In the genomic region with DNA sequence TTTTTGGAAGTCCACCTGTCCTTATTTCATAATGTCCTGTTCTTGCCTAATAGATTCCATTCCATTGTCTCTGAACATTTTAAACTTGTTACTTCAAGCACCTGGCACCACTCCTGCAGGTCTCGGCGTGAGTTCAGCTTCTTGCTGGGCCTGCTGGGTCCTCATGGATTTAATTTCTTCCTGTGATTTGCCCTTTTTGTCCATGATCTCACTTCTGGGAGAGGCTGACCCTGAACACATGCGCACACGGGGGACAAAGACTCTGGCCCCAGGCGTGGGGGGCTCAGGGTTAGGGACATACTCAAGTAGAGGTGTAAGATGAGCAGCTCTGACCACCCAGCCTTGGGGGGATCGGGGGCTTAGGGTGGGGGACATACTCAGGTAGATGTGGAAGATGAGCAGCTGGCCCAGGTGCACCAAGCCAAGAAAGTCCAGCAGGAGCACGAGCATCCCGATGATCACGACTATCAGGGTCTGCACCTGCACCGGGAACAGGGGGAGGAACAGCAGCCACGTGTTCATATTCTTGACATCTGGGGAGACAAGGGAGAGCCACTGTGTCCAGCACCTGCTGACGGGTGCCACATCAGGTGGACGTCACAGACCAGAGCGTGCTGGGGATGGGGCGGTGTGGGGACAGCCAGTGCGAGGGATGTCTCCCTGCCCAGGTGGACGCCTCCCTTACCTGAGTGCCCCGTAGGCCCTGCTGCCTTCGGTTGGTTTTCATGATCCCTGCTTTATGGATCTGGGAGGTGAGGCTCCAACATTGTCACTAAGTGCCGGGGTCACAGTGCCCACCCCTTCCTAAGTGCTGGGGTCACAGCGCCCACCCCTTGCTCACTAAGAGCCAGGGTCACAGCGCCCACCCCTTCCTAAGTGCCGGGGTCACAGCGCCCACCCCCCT, we compare ENCODE assay signal across 9 cellular contexts. TPM values are rescaled to one million over a fixed set of nuclear protein-coding genes. Genes with fewer than 3 reads are reported as not detected.
A peak's percentile ranks its signal among the peaks of the same experiment; 100 is the strongest.
DNase-seq lines count a peak whose midpoint lies in the region; ATAC-seq, FAIRE-seq and TF ChIP-seq lines count a peak whose summit lies in the region.
"Not testable (repeated sequence)": the region's sequence is repeated elsewhere in the genome, so short reads cannot be mapped to it uniquely, and the experiment has no call there.
"Had no signal": no experiment of that assay in that cellular context is flagged by ENCODE, and none has a peak within 500 bp of the region (broad histone marks: within the 10 kb centered on the region; RNA-seq: fewer than 3 reads in every experiment).

No MANE protein-coding gene starts in this region.

- CTCF ChIA-PET in mammary epithelial cell (lab: Charles Lee; ENCODE audit: low non-redundant PET) = not testable (repeated sequence)

- BruUV-seq in mammary epithelial cell (replicated peaks; lab: Mats Ljungman, UMichigan) = not testable (repeated sequence)

- not testable (repeated sequence) for H4K20me1 ChIP-seq in mammary epithelial cell (ENCODE audit: insufficient read depth, low read length); osteoblast (ENCODE audit: insufficient read depth, low read length)

- not testable (repeated sequence) for TF ChIP-seq CTCF in mammary epithelial cell (conservative IDR thresholded peaks at IDR 0.05 in 1 of 2, IDR thresholded peaks at IDR 0.05 in 1 of 2; ENCODE audit: extremely low read depth in 1 of 2, insufficient read depth in 1 of 2, low read depth in 1 of 2, low read length in 2 of 2); kidney (IDR thresholded peaks at IDR 0.05; ENCODE audit: borderline replicate concordance, extremely low read depth, insufficient read depth); osteoblast (IDR thresholded peaks at IDR 0.05; ENCODE audit: extremely low read depth, low read depth, low read length)

- not testable (repeated sequence) for H3K9me3 ChIP-seq in mammary epithelial cell (replicated peaks; ENCODE audit: insufficient read depth, low read length); kidney (ENCODE audit: control insufficient read depth in 1 of 2, low read length in 2 of 2); osteoblast (ENCODE audit: low read depth, low read length)

- in situ Hi-C loops in mammary epithelial cell (cut with MboI; ENCODE audit: low sequenced_read_pairs in 2 of 2) = not testable (repeated sequence)

- not testable (repeated sequence) for H3K9ac ChIP-seq in mammary epithelial cell (ENCODE audit: insufficient read depth, low read length); kidney (ENCODE audit: low read length in 2 of 2)

- DNase-seq in activated CD8-positive, alpha-beta memory T cell treated with anti-CD3 and anti-CD28 coated beads for 24 hours = peak; percentile 46
- DNase-seq in mammary epithelial cell (peak; percentile 39), Right ventricle myocardium inferior (ENCODE audit: missing footprints) (peak; percentile 41), kidney (peak; percentile 79), osteoblast (ENCODE audit: insufficient read length, low spot score, missing footprints) (peak; percentile 72)
- DNase-seq in stimulated activated CD4-positive, alpha-beta T cell treated with anti-CD3 and anti-CD28 coated beads, Interleukin-1b, Interleukin-23, amount 100 ng/mL, for 48 hours = peak; percentile 0

- TF ChIP-seq EP300 in Ishikawa (IDR thresholded peaks at IDR 0.05; ENCODE audit: borderline replicate concordance) = not testable (repeated sequence)

- not testable (repeated sequence) for H3K36me3 ChIP-seq in mammary epithelial cell (ENCODE audit: insufficient read depth, low read length); kidney (ENCODE audit: control insufficient read depth in 1 of 2, insufficient read depth in 2 of 2, low read length in 2 of 2); osteoblast (ENCODE audit: insufficient read depth, low read length)

- FAIRE-seq in kidney (lab: Jason Lieb, UNC) = not testable (repeated sequence)

- not testable (repeated sequence) for H3K79me2 ChIP-seq in mammary epithelial cell (ENCODE audit: insufficient read depth, low read length); osteoblast (ENCODE audit: insufficient read depth, low read length)

- not testable (repeated sequence) for H3K4me2 ChIP-seq in mammary epithelial cell (ENCODE audit: insufficient read depth, low read depth, low read length); osteoblast (ENCODE audit: insufficient read depth, low read length)

- dilution Hi-C loops in mammary epithelial cell (cut with HindIII; ENCODE audit: low sequenced_read_pairs) = not testable (repeated sequence)

- H2AFZ ChIP-seq in mammary epithelial cell (ENCODE audit: low read depth, low read length); osteoblast (ENCODE audit: low read length): not testable (repeated sequence)

- 79% methylated on average over 12 of the region's 24 CpGs for WGBS in mammary epithelial cell (ENCODE audit: low coverage, missing lambda C conversion rate)

- intact Hi-C loops in mammary epithelial cell (cut with micrococcal nuclease) (loop anchor here (5.0 kb wide), 1 partner anchor 93 kb away; no protein-coding TSS in a partner anchor), kidney (cut with DNase I) (loop anchor here (5.0 kb wide), 1 partner anchor 93 kb away; no protein-coding TSS in a partner anchor)
- intact Hi-C loops in Right ventricle myocardium inferior (cut with DNase I) = not testable (repeated sequence)

- H3K27ac ChIP-seq in mammary epithelial cell (ENCODE audit: insufficient read depth, low read depth, low read length); kidney (ENCODE audit: low read depth in 2 of 2, low read length in 2 of 2); osteoblast (ENCODE audit: low read depth, low read length): not testable (repeated sequence)

- not testable (repeated sequence) for H3K4me3 ChIP-seq in mammary epithelial cell (replicated peaks in 1 of 3; ENCODE audit: insufficient read depth in 1 of 3, low read depth in 2 of 3, low read length in 3 of 3); kidney (ENCODE audit: low read length in 2 of 2); osteoblast (ENCODE audit: insufficient read depth, low read length)

- H3K4me1 ChIP-seq in mammary epithelial cell (ENCODE audit: insufficient read depth, low read length); kidney (ENCODE audit: control insufficient read depth in 1 of 2, insufficient read depth in 1 of 2, low read depth in 1 of 2, low read length in 2 of 2); osteoblast (ENCODE audit: insufficient read depth, low read length): not testable (repeated sequence)

- not testable (repeated sequence) for TF ChIP-seq RAD21 in Ishikawa (IDR thresholded peaks at IDR 0.05; ENCODE audit: low read depth)

- ATAC-seq in Right ventricle myocardium inferior = not testable (repeated sequence)

- H3K27me3 ChIP-seq in mammary epithelial cell (ENCODE audit: insufficient read depth, low read length); osteoblast (ENCODE audit: insufficient read depth, low read length): not testable (repeated sequence)

TF ChIP-seq in Ishikawa, 13 proteins besides CTCF, POLR2A, EP300 and RAD21:
- 0 out of 2 replicates have a peak, but pooled peaks have one; percentile 33 for TF ChIP-seq TCF12 (IDR thresholded peaks at IDR 0.05; ENCODE audit: low read depth)
- peak; percentile 60 for TF ChIP-seq NFIC (IDR thresholded peaks at IDR 0.05)
- peak; percentile 89 for TF ChIP-seq CEBPB (IDR thresholded peaks at IDR 0.05)

RNA-seq across cellular contexts. Expression of gene ZDHHC11, which starts 10.4 kb away (rescaled TPM):
- total RNA-seq in mammary epithelial cell (10 to 100 TPM in 1 of 2 donors, 1 to 10 TPM in 1; 6.0 to 10.6 TPM), Right ventricle myocardium inferior (38.0 TPM), kidney (10.1 TPM), osteoblast (1.2 and 1.8 TPM in 2 replicates)
- polyA plus RNA-seq in mammary epithelial cell (0.63 TPM), kidney (ENCODE audit: insufficient read depth, low read depth, low replicate concordance) (1.6 TPM)
- 4.8 TPM for polyA minus RNA-seq in mammary epithelial cell
- polyA plus RNA-seq: CD8-positive, alpha-beta memory T cell had no signal

RNA-seq across cellular contexts. Expression of gene BRD9, which starts 52.2 kb away (rescaled TPM):
- total RNA-seq in mammary epithelial cell (10 to 100 TPM; 25.5 to 45.8 TPM), Right ventricle myocardium inferior (27.9 TPM), kidney (38.0 TPM), osteoblast (29.8 and 35.8 TPM in 2 replicates)
- polyA plus RNA-seq in mammary epithelial cell (14.5 TPM), kidney (ENCODE audit: insufficient read depth, low read depth, low replicate concordance) (17.5 TPM)
- polyA minus RNA-seq in mammary epithelial cell = 19.9 TPM

RNA-seq across cellular contexts. Expression of gene TRIP13, which starts 52.3 kb away (rescaled TPM):
- total RNA-seq in mammary epithelial cell (10 to 100 TPM in 1 of 2 donors, 1 to 10 TPM in 1; 5.7 to 27.9 TPM), Right ventricle myocardium inferior (0.38 TPM), kidney (1.6 TPM), osteoblast (3.8 and 4.0 TPM in 2 replicates)
- polyA plus RNA-seq in mammary epithelial cell (35.4 TPM), kidney (ENCODE audit: insufficient read depth, low read depth, low replicate concordance) (0.86 TPM)
- 68.5 TPM for polyA minus RNA-seq in mammary epithelial cell

RNA-seq across cellular contexts. Expression of gene ZDHHC11B, which starts 55.8 kb away (rescaled TPM):
- under 1 TPM in 1 of 2 donors, not detected in 1; 0.12 TPM for total RNA-seq in mammary epithelial cell
- polyA plus RNA-seq in mammary epithelial cell = 0.10 TPM
- polyA minus RNA-seq in mammary epithelial cell = not detected
- 14.7 TPM for total RNA-seq in Right ventricle myocardium inferior
- 5.4 TPM for total RNA-seq in kidney
- 4.4 TPM for polyA plus RNA-seq in kidney (ENCODE audit: insufficient read depth, low read depth, low replicate concordance)
- total RNA-seq in osteoblast = not detected in 2 replicates
- polyA plus RNA-seq: AG04450; CD8-positive, alpha-beta memory T cell had no signal

Comparison
In these comparisons a context has a peak if more than half of its experiments do, and no peak if none do; other contexts are left out.
1. DNase-seq: peak in every context shown above with its lines; median percentile 79 in kidney; 72 in osteoblast; 46 in activated CD8-positive, alpha-beta memory T cell treated with anti-CD3 and anti-CD28 coated beads for 24 hours; 41 in Right ventricle myocardium inferior; 39 in mammary epithelial cell; 0 in stimulated activated CD4-positive, alpha-beta T cell treated with anti-CD3 and anti-CD28 coated beads, Interleukin-1b, Interleukin-23, amount 100 ng/mL, for 48 hours.